In the genomic region with DNA sequence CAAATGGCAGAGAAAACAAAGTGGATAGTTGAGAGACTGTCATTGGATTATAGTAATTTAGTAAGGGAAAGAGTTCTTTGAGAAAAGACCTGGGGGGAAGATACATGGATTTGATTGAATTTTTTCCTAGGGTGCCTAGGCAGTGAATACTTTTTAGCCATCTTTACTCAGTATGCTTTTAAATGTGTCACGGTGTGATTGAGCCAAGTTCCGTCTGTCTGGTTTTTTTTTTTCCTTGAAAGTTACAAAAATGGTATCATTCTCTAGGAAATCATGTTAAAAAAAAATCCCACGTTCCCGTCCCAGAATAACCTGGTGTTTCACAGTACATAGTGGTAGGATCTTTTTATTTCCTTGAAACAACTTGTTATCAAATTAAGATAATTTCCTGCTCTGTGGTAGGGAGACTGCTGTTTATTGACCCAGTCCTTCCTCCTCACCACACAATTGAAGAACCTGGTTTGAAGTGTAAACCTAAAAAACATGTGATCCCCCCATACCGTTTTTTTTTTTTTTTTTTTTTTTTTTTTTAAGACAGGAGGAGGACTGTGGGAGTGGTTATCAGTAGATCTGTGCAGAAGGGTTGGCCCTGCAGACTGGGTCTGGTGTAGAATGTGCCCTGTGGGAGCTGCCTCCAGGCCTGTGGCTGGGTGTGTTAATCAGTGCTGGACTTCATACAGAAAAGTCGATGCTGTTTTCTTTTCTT, we compare ENCODE assay signal across 9 cellular contexts. TPM values are rescaled to one million over a fixed set of nuclear protein-coding genes. Genes with fewer than 3 reads are reported as not detected.
DNase-seq lines count a peak whose midpoint lies in the region; ATAC-seq and TF ChIP-seq lines count a peak whose summit lies in the region.
"Had no signal": no experiment of that assay in that cellular context is flagged by ENCODE, and none has a peak within 500 bp of the region (broad histone marks: within the 10 kb centered on the region; RNA-seq: fewer than 3 reads in every experiment).

No MANE protein-coding gene starts in this region.

- H2AFZ ChIP-seq in GM23338 = no peak overlapping the region

- H3K9me3 Mint-ChIP-seq in activated naive CD4-positive, alpha-beta T cell treated with anti-CD3 and anti-CD28 coated beads, Interleukin-2, amount 10 ng/mL, durations not matched to agents 7 days and 5 days = peaks cover 16% of the 10 kb centered on the region
- H3K9me3 Mint-ChIP-seq in memory B cell (peaks cover 2% of the 10 kb centered on the region), GM23338 (peaks cover 18% of the 10 kb centered on the region)

- no peaks in the 10 kb centered on the region for H3K27me3 Mint-ChIP-seq in activated naive CD4-positive, alpha-beta T cell treated with anti-CD3 and anti-CD28 coated beads, Interleukin-2, amount 10 ng/mL, durations not matched to agents 7 days and 5 days
- no peaks in the 10 kb centered on the region for H3K27me3 Mint-ChIP-seq in memory B cell
- H3K27me3 Mint-ChIP-seq in GM23338 (ENCODE audit: insufficient read depth, low read depth, poor library complexity) = peaks cover 2% of the 10 kb centered on the region

- H4K20me1 ChIP-seq in GM23338 (replicated peaks; ENCODE audit: insufficient read depth) = no peaks in the 10 kb centered on the region

- no peak for TF ChIP-seq CTCF in GM23338 (conservative IDR thresholded peaks at IDR 0.05; ENCODE audit: low read depth in 2 of 2)

- H3K4me3 Mint-ChIP-seq in activated naive CD4-positive, alpha-beta T cell treated with anti-CD3 and anti-CD28 coated beads, Interleukin-2, amount 10 ng/mL, durations not matched to agents 7 days and 5 days = no peak overlapping the region
- H3K4me3 Mint-ChIP-seq in memory B cell (no peak overlapping the region), GM23338 (no peak overlapping the region)

- ATAC-seq in memory B cell (ENCODE audit: low read depth) (peak; percentile 79), aorta (ENCODE audit: low FRiP score) (peak; percentile 76), GM18511 (IDR thresholded peaks at IDR 0.05; ENCODE audit: unreplicated experiment) (no peak), GM23338 (no peak)

- peak overlapping the region; percentile 83 for H3K27ac Mint-ChIP-seq in activated naive CD4-positive, alpha-beta T cell treated with anti-CD3 and anti-CD28 coated beads, Interleukin-2, amount 10 ng/mL, durations not matched to agents 7 days and 5 days
- H3K27ac Mint-ChIP-seq in memory B cell (peak overlapping the region; percentile 60), GM23338 (no peak overlapping the region)

- H3K4me1 Mint-ChIP-seq in activated naive CD4-positive, alpha-beta T cell treated with anti-CD3 and anti-CD28 coated beads, Interleukin-2, amount 10 ng/mL, durations not matched to agents 7 days and 5 days = peaks cover 73% of the 10 kb centered on the region
- H3K4me1 Mint-ChIP-seq in memory B cell (peaks cover 30% of the 10 kb centered on the region), GM23338 (no peaks in the 10 kb centered on the region)

- WGBS in aorta, 2 donors = 1 to 2% methylated on average over 6 of the region's 6 CpGs

- no peaks in the 10 kb centered on the region for H3F3A ChIP-seq in GM23338 (replicated peaks; ENCODE audit: low read depth)

- CTCF ChIA-PET in activated naive CD4-positive, alpha-beta T cell treated with anti-CD3 and anti-CD28 coated beads, Interleukin-2, amount 10 ng/mL, durations not matched to agents 7 days and 5 days (lab: Charles Lee) = interaction anchor here (1.3 to 11.5 kb wide), 2 partner anchors 9 to 35 kb away, joined by 3 to 196 read pairs; no protein-coding TSS in a partner anchor

- H3K4me1 ChIP-seq in aorta (ENCODE audit: control insufficient read depth in 1 of 2, insufficient read depth in 2 of 2, low read length in 2 of 2) (peaks cover 3 to 4% of the 10 kb centered on the region in 2 donors), GM23338 (ENCODE audit: insufficient read depth) (no peaks in the 10 kb centered on the region)

- peak; percentile 60 for DNase-seq in activated naive CD4-positive, alpha-beta T cell treated with anti-CD3 and anti-CD28 coated beads, Interleukin-2, amount 10 ng/mL, durations not matched to agents 7 days and 5 days
- no peak for DNase-seq in activated naive CD4-positive, alpha-beta T cell (lab: John Stamatoyannopoulos, UW)
- DNase-seq in central memory CD4-positive, alpha-beta T cell = peak; percentile 57
- no peak for DNase-seq in memory B cell (ENCODE audit: low spot score in 2 of 2)
- peak in 1 of 2 donors; percentile 73 for DNase-seq in aorta
- DNase-seq in GM23338 (ENCODE audit: low spot score) = no peak
- DNase-seq in NCI-H446 treated with DMSO at 0.1 percent for 48 hours (lab: John Stamatoyannopoulos, UW) = no peak

- H3K27ac ChIP-seq in aorta (ENCODE audit: low read depth in 1 of 2, low read length in 2 of 2) = peak overlapping the region in 1 of 2 donors; percentile 65
- no peak overlapping the region for H3K27ac ChIP-seq in GM23338 (ENCODE audit: low read depth)
- H3K27ac ChIP-seq: KMS-11 had no signal

- H3K4me3 ChIP-seq in aorta (ENCODE audit: low read length in 2 of 2) (no peak overlapping the region), GM23338 (no peak overlapping the region)

- H3K9me3 ChIP-seq in aorta (ENCODE audit: control insufficient read depth, low read length) = no peaks in the 10 kb centered on the region

- H3K4me2 ChIP-seq in GM23338 = no peak overlapping the region
- H3K4me2 ChIP-seq: KMS-11 had no signal

- peaks cover 11% of the 10 kb centered on the region for H3K79me2 ChIP-seq in GM23338 (replicated peaks; ENCODE audit: insufficient read depth)

- H3K36me3 ChIP-seq in aorta (ENCODE audit: control insufficient read depth in 1 of 2, insufficient read depth in 2 of 2, low read length in 1 of 2) (no peaks in the 10 kb centered on the region), GM23338 (ENCODE audit: insufficient read depth) (peaks cover 8% of the 10 kb centered on the region; the same call in 1 of the 2 replicates)

- no peaks in the 10 kb centered on the region for H3K9me2 ChIP-seq in GM23338 (ENCODE audit: insufficient read depth)

- intact Hi-C loops in aorta (cut with DNase I) = no loop called here

- peaks cover 62% of the 10 kb centered on the region for H3K36me3 Mint-ChIP-seq in activated naive CD4-positive, alpha-beta T cell treated with anti-CD3 and anti-CD28 coated beads, Interleukin-2, amount 10 ng/mL, durations not matched to agents 7 days and 5 days
- peaks cover 15% of the 10 kb centered on the region for H3K36me3 Mint-ChIP-seq in memory B cell
- peaks cover 25% of the 10 kb centered on the region for H3K36me3 Mint-ChIP-seq in GM23338 (ENCODE audit: low read depth)

- H3K27me3 ChIP-seq in aorta (ENCODE audit: control insufficient read depth in 1 of 2, insufficient read depth in 2 of 2, low read length in 1 of 2) (no peaks in the 10 kb centered on the region), GM23338 (ENCODE audit: insufficient read depth) (no peaks in the 10 kb centered on the region)

TF ChIP-seq in GM23338, 12 proteins besides CTCF, POLR2A, EP300 and RAD21:
- TF ChIP-seq, protein P1, sequence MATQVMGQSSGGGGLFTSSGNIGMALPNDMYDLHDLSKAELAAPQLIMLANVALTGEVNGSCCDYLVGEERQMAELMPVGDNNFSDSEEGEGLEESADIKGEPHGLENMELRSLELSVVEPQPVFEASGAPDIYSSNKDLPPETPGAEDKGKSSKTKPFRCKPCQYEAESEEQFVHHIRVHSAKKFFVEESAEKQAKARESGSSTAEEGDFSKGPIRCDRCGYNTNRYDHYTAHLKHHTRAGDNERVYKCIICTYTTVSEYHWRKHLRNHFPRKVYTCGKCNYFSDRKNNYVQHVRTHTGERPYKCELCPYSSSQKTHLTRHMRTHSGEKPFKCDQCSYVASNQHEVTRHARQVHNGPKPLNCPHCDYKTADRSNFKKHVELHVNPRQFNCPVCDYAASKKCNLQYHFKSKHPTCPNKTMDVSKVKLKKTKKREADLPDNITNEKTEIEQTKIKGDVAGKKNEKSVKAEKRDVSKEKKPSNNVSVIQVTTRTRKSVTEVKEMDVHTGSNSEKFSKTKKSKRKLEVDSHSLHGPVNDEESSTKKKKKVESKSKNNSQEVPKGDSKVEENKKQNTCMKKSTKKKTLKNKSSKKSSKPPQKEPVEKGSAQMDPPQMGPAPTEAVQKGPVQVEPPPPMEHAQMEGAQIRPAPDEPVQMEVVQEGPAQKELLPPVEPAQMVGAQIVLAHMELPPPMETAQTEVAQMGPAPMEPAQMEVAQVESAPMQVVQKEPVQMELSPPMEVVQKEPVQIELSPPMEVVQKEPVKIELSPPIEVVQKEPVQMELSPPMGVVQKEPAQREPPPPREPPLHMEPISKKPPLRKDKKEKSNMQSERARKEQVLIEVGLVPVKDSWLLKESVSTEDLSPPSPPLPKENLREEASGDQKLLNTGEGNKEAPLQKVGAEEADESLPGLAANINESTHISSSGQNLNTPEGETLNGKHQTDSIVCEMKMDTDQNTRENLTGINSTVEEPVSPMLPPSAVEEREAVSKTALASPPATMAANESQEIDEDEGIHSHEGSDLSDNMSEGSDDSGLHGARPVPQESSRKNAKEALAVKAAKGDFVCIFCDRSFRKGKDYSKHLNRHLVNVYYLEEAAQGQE (IDR thresholded peaks at IDR 0.05; ENCODE audit: unreplicated experiment) = no peak

RNA-seq across cellular contexts. Expression of gene DGKD, which starts 55.1 kb away (rescaled TPM):
- 100 to 1,000 TPM in 1 of 2 donors, 10 to 100 TPM in 1; 74.3 to 250 TPM for total RNA-seq in aorta
- polyA plus RNA-seq in aorta (10 to 100 TPM in 1 of 2 donors, 1 to 10 TPM in 1; 8.9 to 62.2 TPM), GM23338 (2016; fragmentation: Nextera tagmentation; extraction: Ambion mirVana) (10.6 and 11.1 TPM in 2 replicates)
- total RNA-seq in GM23338 (2014; rRNA removed; shearing (Covaris generic)) = 20.5 and 23.4 TPM in 2 replicates

Comparison
In these comparisons a context has a peak if more than half of its experiments do, and no peak if none do; other contexts are left out.
1. DNase-seq: peak in activated naive CD4-positive, alpha-beta T cell treated with anti-CD3 and anti-CD28 coated beads, Interleukin-2, amount 10 ng/mL, durations not matched to agents 7 days and 5 days (single experiment) and central memory CD4-positive, alpha-beta T cell (single experiment); none in activated naive CD4-positive, alpha-beta T cell (0 of 4), memory B cell (0 of 2), GM23338 (single experiment) and NCI-H446 treated with DMSO at 0.1 percent for 48 hours (single experiment).
2. ATAC-seq: peak in memory B cell (single experiment) and aorta (single experiment); none in GM18511 (single experiment) and GM23338 (single experiment).